9 cellular contexts compared by ENCODE assay signal in the genomic region with DNA sequence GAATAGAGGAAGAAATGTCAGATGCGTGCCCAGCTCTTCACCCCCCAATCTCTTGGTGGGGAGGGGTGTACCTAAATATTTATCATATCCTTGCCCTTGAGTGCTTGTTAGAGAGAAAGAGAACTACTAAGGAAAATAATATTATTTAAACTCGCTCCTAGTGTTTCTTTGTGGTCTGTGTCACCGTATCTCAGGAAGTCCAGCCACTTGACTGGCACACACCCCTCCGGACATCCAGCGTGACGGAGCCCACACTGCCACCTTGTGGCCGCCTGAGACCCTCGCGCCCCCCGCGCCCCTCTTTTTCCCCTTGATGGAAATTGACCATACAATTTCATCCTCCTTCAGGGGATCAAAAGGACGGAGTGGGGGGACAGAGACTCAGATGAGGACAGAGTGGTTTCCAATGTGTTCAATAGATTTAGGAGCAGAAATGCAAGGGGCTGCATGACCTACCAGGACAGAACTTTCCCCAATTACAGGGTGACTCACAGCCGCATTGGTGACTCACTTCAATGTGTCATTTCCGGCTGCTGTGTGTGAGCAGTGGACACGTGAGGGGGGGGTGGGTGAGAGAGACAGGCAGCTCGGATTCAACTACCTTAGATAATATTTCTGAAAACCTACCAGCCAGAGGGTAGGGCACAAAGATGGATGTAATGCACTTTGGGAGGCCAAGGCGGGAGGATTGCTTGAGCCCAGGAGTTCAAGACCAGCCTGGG. TPM values are rescaled to one million over a fixed set of nuclear protein-coding genes. Genes with fewer than 3 reads are reported as not detected.
DNase-seq lines count a peak whose midpoint lies in the region; ATAC-seq and TF ChIP-seq lines count a peak whose summit lies in the region.
"Had no signal": no experiment of that assay in that cellular context is flagged by ENCODE, and none has a peak within 500 bp of the region (broad histone marks: within the 10 kb centered on the region; RNA-seq: fewer than 3 reads in every experiment).

No MANE protein-coding gene starts in this region.

- peaks cover 22% of the 10 kb centered on the region; the same call in 1 of the 2 replicates for H3K4me1 ChIP-seq in IMR-90 (ENCODE audit: control insufficient read depth, insufficient read depth, low read length)

- peaks cover 36% of the 10 kb centered on the region for H4K20me1 ChIP-seq in IMR-90 (ENCODE audit: insufficient read depth, low read length)

- intact Hi-C loops in IMR-90 (cut with micrococcal nuclease) (loop anchor here (1.0 kb wide), 1 partner anchor 44 kb away; no protein-coding TSS in a partner anchor), Right ventricle myocardium superior (cut with DNase I) (loop anchor here (10.0 kb wide), 1 partner anchor 244 kb away; the partner anchor contains the start of gene ACHE)

- peaks cover 22% of the 10 kb centered on the region for H3K36me3 ChIP-seq in BJ (ENCODE audit: control insufficient read depth, insufficient read depth, low read length)
- peaks cover 29% of the 10 kb centered on the region for H3K36me3 ChIP-seq in IMR-90 (ENCODE audit: control insufficient read depth, insufficient read depth, low read length)

- ATAC-seq in GM19351 (IDR thresholded peaks at IDR 0.05; ENCODE audit: unreplicated experiment) (peak; percentile 75), IMR-90 (ENCODE audit: low read depth) (peak; percentile 44), Right ventricle myocardium superior (ENCODE audit: poor library complexity) (peak; percentile 90)

- peaks cover 8% of the 10 kb centered on the region for H3K9me1 ChIP-seq in IMR-90 (ENCODE audit: insufficient read depth, low read length)

- H3K27me3 ChIP-seq in BJ (ENCODE audit: control insufficient read depth, insufficient read depth, low read length) (no peaks in the 10 kb centered on the region), IMR-90 (ENCODE audit: control insufficient read depth, insufficient read depth, low read length) (no peaks in the 10 kb centered on the region)

- H2AFZ ChIP-seq in IMR-90 (replicated peaks; ENCODE audit: low read length, poor library complexity): no peak overlapping the region

- peaks cover 8 to 25% of the 10 kb centered on the region in 2 experiments; a peak in 3 of 4 replicates for H3K79me1 ChIP-seq in IMR-90 (ENCODE audit: low read depth in 1 of 2, low read length in 2 of 2)

- peaks cover 67% of the 10 kb centered on the region for H3K27me3 Mint-ChIP-seq in activated naive CD4-positive, alpha-beta T cell treated with anti-CD3 and anti-CD28 coated beads, Interleukin-2, amount 10 ng/mL, durations not matched to agents 7 days and 5 days

- peak overlapping the region; percentile 88 for H2BK5ac ChIP-seq in IMR-90 (ENCODE audit: low read depth, low read length, poor library complexity, severe bottlenecking)

- H3K27ac Mint-ChIP-seq in activated naive CD4-positive, alpha-beta T cell treated with anti-CD3 and anti-CD28 coated beads, Interleukin-2, amount 10 ng/mL, durations not matched to agents 7 days and 5 days: peak overlapping the region; percentile 4

- H3K36me3 Mint-ChIP-seq in activated naive CD4-positive, alpha-beta T cell treated with anti-CD3 and anti-CD28 coated beads, Interleukin-2, amount 10 ng/mL, durations not matched to agents 7 days and 5 days: no peaks in the 10 kb centered on the region

- H3K9ac ChIP-seq in IMR-90 (ENCODE audit: low read depth, low read length): peak overlapping the region; percentile 21; the same call in 1 of the 2 replicates

- BruUV-seq in IMR-90 (replicated peaks; lab: Mats Ljungman, UMichigan): no TSS peak

- CTCF ChIA-PET in BJ (lab: Yijun Ruan, JAX) (interaction anchor here (0.6 to 10.4 kb wide), 15 partner anchors 9 to 144 kb away, joined by 3 to 158 read pairs (median 5); partner anchors contain the start of genes PLOD3, SERPINE1 and ZNHIT1), IMR-90 (lab: Yijun Ruan, JAX) (interaction anchor here (0.5 to 1.0 kb wide), 2 partner anchors 54 to 272 kb away, joined by 4 read pairs; no protein-coding TSS in a partner anchor)
- CTCF ChIA-PET in activated naive CD4-positive, alpha-beta T cell treated with anti-CD3 and anti-CD28 coated beads, Interleukin-2, amount 10 ng/mL, durations not matched to agents 7 days and 5 days (lab: Charles Lee): interaction anchor here (0.7 to 10.5 kb wide), 7 partner anchors 9 to 55 kb away, joined by 3 to 150 read pairs (median 5); no protein-coding TSS in a partner anchor

- H3K23ac ChIP-seq in IMR-90 (ENCODE audit: low read depth, low read length): peak overlapping the region; percentile 72; the same call in 1 of the 2 replicates

- peak overlapping the region; percentile 77 to 81 for H4K8ac ChIP-seq in IMR-90 (ENCODE audit: low read depth in 2 of 2, low read length in 2 of 2)

- peak overlapping the region; percentile 92 for H2BK120ac ChIP-seq in IMR-90 (ENCODE audit: low read depth, low read length)

- H3K4ac ChIP-seq in IMR-90 (ENCODE audit: low read depth, low read length): peak overlapping the region; percentile 89

- H3K14ac ChIP-seq in IMR-90 (replicated peaks; ENCODE audit: low read depth, low read length): peak overlapping the region; percentile 89; the same call in 1 of the 2 replicates

- dilution Hi-C loops in IMR-90 (cut with HindIII; ENCODE audit: low sequenced_read_pairs, unreplicated experiment): no loop called here

- POLR2A ChIA-PET in BJ (lab: Charles Lee) (no interaction called here), IMR-90 (lab: Charles Lee; ENCODE audit: unreplicated experiment) (no interaction called here)

- H3K9me3 ChIP-seq in IMR-90 (ENCODE audit: control insufficient read depth, insufficient read depth, low read length): no peaks in the 10 kb centered on the region

- TF ChIP-seq POLR2A in IMR-90 (IDR thresholded peaks at IDR 0.05; ENCODE audit: low read depth, low read length): peak; percentile 77

- TF ChIP-seq RAD21 in IMR-90 (IDR thresholded peaks at IDR 0.05; ENCODE audit: low read length): peak; percentile 39; the same call in 1 of the 2 replicates

- H2AK5ac ChIP-seq in IMR-90 (ENCODE audit: low read depth, low read length): peak overlapping the region; percentile 90

- WGBS in IMR-90 (ENCODE audit: extremely low coverage in 2 of 2, insufficient read length in 1 of 2), 2 experiments: no CpG with 5 or more reads among the region's 17 CpGs

- H2BK20ac ChIP-seq in IMR-90 (ENCODE audit: low read depth, low read length): peak overlapping the region; percentile 86; the same call in 1 of the 2 replicates

- H3K4me3 ChIP-seq in BJ (ENCODE audit: low read depth, low read length): no peak overlapping the region
- no peak overlapping the region for H3K4me3 ChIP-seq in IMR-90 (ENCODE audit: insufficient read depth, low read depth, low read length)

- peak overlapping the region; percentile 76 for H3K56ac ChIP-seq in IMR-90 (ENCODE audit: extremely low read depth, insufficient read depth, low read length)

- peak overlapping the region; percentile 70 for H3K27ac ChIP-seq in IMR-90 (ENCODE audit: insufficient read depth, low read length)

- H3K9me3 Mint-ChIP-seq in activated naive CD4-positive, alpha-beta T cell treated with anti-CD3 and anti-CD28 coated beads, Interleukin-2, amount 10 ng/mL, durations not matched to agents 7 days and 5 days: no peaks in the 10 kb centered on the region

- peak overlapping the region; percentile 64; the same call in 1 of the 3 replicates for H2BK15ac ChIP-seq in IMR-90 (ENCODE audit: low read depth, low read length)

- TF ChIP-seq CTCF in BJ (IDR thresholded peaks at IDR 0.05; ENCODE audit: insufficient read depth, low read depth, low read length) (peak; percentile 86), IMR-90 (conservative IDR thresholded peaks at IDR 0.05; ENCODE audit: low read depth, low read length) (peak; percentile 60)

- DNase-seq in BJ (ENCODE audit: low read depth) (peak; percentile 83), IMR-90 (peak; percentile 98), SK-MEL-5 (ENCODE audit: low read depth, low spot score) (peak; percentile 99), Right ventricle myocardium superior (peak; percentile 73), renal cortical epithelial cell (ENCODE audit: low read depth) (peak; percentile 96), DMS114 treated with DMSO at 0.1 percent for 48 hours (lab: John Stamatoyannopoulos, UW; ENCODE audit: unreplicated experiment) (no peak)
- DNase-seq in activated naive CD4-positive, alpha-beta T cell treated with anti-CD3 and anti-CD28 coated beads, Interleukin-2, amount 10 ng/mL, durations not matched to agents 7 days and 5 days: peak; percentile 84

- peak overlapping the region; percentile 88 for H2AK9ac ChIP-seq in IMR-90 (replicated peaks; ENCODE audit: low read depth, low read length, poor library complexity)

- peak overlapping the region; percentile 3; the same call in 1 of the 2 replicates for H3K18ac ChIP-seq in IMR-90 (ENCODE audit: low read depth, low read length)

- in situ Hi-C loops in IMR-90 (cut with MboI; ENCODE audit: low sequenced_read_pairs) (loop anchor here (5.0 kb wide), 1 partner anchor 46 kb away; no protein-coding TSS in a partner anchor), SK-MEL-5 (cut with HindIII; ENCODE audit: low pct_unique_long_range_greater_than_20kb, low sequenced_read_pairs) (no loop called here)

- H4K91ac ChIP-seq in IMR-90 (ENCODE audit: insufficient read depth, low read depth, low read length): peak overlapping the region; percentile 69

- H4K5ac ChIP-seq in IMR-90 (ENCODE audit: low read depth, low read length): peak overlapping the region; percentile 28; the same call in 1 of the 2 replicates

- H3K4me2 ChIP-seq in IMR-90 (ENCODE audit: low read depth, low read length): peak overlapping the region; percentile 38; the same call in 1 of the 2 replicates

- no peak overlapping the region for H3K4me3 Mint-ChIP-seq in activated naive CD4-positive, alpha-beta T cell treated with anti-CD3 and anti-CD28 coated beads, Interleukin-2, amount 10 ng/mL, durations not matched to agents 7 days and 5 days

- peaks cover 38% of the 10 kb centered on the region for H3K4me1 Mint-ChIP-seq in activated naive CD4-positive, alpha-beta T cell treated with anti-CD3 and anti-CD28 coated beads, Interleukin-2, amount 10 ng/mL, durations not matched to agents 7 days and 5 days

RNA-seq across cellular contexts. Expression of gene SERPINE1, which starts 11.4 kb away (rescaled TPM):
- polyA plus RNA-seq in BJ (2011; rRNA removed): 1,118 and 1,433 TPM in 2 replicates
- 651 and 1,176 TPM in 2 replicates for polyA minus RNA-seq in BJ (2011; rRNA and poly(A)+ RNA removed)
- total RNA-seq in IMR-90 (2012; rRNA removed): 1,441 and 1,485 TPM in 2 replicates
- polyA plus RNA-seq in IMR-90 (2012; rRNA removed): 2,783 and 2,870 TPM in 2 replicates
- polyA plus RNA-seq in IMR-90 (2012; cell fraction: cytosol; rRNA removed): 1,325 and 1,597 TPM in 2 replicates
- 924 and 1,074 TPM in 2 replicates for polyA plus RNA-seq in IMR-90 (2012; cell fraction: nucleus; rRNA removed; ENCODE audit: low replicate concordance)
- total RNA-seq in SK-MEL-5 (2014; rRNA removed; shearing (Covaris generic)): 0.27 TPM in 1 of 2 replicates, not detected in the other
- 0.42 and 0.47 TPM in 2 replicates for polyA plus RNA-seq in SK-MEL-5 (2015; cell fraction: cytosol; rRNA removed)
- polyA plus RNA-seq in SK-MEL-5 (2015; cell fraction: nucleus; rRNA removed): 0.36 TPM in 1 of 2 replicates, not detected in the other
- total RNA-seq in Right ventricle myocardium superior: 1.6 TPM
- 860 and 1,733 TPM in 2 replicates for total RNA-seq in renal cortical epithelial cell

RNA-seq across cellular contexts. Expression of gene AP1S1, which starts 16.0 kb away (rescaled TPM):
- polyA plus RNA-seq in BJ (2011; rRNA removed) (186 and 270 TPM in 2 replicates), IMR-90 (2012; rRNA removed) (178 and 187 TPM in 2 replicates)
- polyA minus RNA-seq in BJ (2011; rRNA and poly(A)+ RNA removed): 30.8 and 56.0 TPM in 2 replicates
- total RNA-seq in IMR-90 (2012; rRNA removed) (233 and 295 TPM in 2 replicates), Right ventricle myocardium superior (14.1 TPM), renal cortical epithelial cell (137 and 326 TPM in 2 replicates)
- polyA plus RNA-seq in IMR-90 (2012; cell fraction: cytosol; rRNA removed): 282 and 325 TPM in 2 replicates
- 110 and 121 TPM in 2 replicates for polyA plus RNA-seq in IMR-90 (2012; cell fraction: nucleus; rRNA removed; ENCODE audit: low replicate concordance)
- 329 and 367 TPM in 2 replicates for total RNA-seq in SK-MEL-5 (2014; rRNA removed; shearing (Covaris generic))
- 221 and 277 TPM in 2 replicates for polyA plus RNA-seq in SK-MEL-5 (2015; cell fraction: cytosol; rRNA removed)
- 105 and 125 TPM in 2 replicates for polyA plus RNA-seq in SK-MEL-5 (2015; cell fraction: nucleus; rRNA removed)

RNA-seq across cellular contexts. Expression of gene VGF, which starts 27.1 kb away (rescaled TPM):
- 0.04 TPM in 1 of 2 replicates, not detected in the other for polyA plus RNA-seq in BJ (2011; rRNA removed)
- not detected in 2 replicates for polyA minus RNA-seq in BJ (2011; rRNA and poly(A)+ RNA removed)
- 0.18 and 0.28 TPM in 2 replicates for total RNA-seq in IMR-90 (2012; rRNA removed)
- polyA plus RNA-seq in IMR-90 (2012; rRNA removed): 0.50 and 0.59 TPM in 2 replicates
- 0.64 and 0.82 TPM in 2 replicates for polyA plus RNA-seq in IMR-90 (2012; cell fraction: cytosol; rRNA removed)
- polyA plus RNA-seq in IMR-90 (2012; cell fraction: nucleus; rRNA removed; ENCODE audit: low replicate concordance): 0.36 and 0.83 TPM in 2 replicates
- total RNA-seq in SK-MEL-5 (2014; rRNA removed; shearing (Covaris generic)): 848 and 983 TPM in 2 replicates
- polyA plus RNA-seq in SK-MEL-5 (2015; cell fraction: cytosol; rRNA removed): 5,294 and 5,718 TPM in 2 replicates
- polyA plus RNA-seq in SK-MEL-5 (2015; cell fraction: nucleus; rRNA removed): 511 and 943 TPM in 2 replicates
- total RNA-seq in Right ventricle myocardium superior: not detected
- 0.05 and 1.2 TPM in 2 replicates for total RNA-seq in renal cortical epithelial cell

RNA-seq across cellular contexts. Expression of gene NAT16, which starts 41.8 kb away (rescaled TPM):
- polyA plus RNA-seq in BJ (2011; rRNA removed) (0.02 TPM in 1 of 2 replicates, not detected in the other), IMR-90 (2012; rRNA removed) (0.03 and 0.05 TPM in 2 replicates)
- polyA minus RNA-seq in BJ (2011; rRNA and poly(A)+ RNA removed): not detected in 2 replicates
- total RNA-seq in IMR-90 (2012; rRNA removed) (not detected in 2 replicates), Right ventricle myocardium superior (not detected), renal cortical epithelial cell (not detected in 2 replicates)
- 0.02 and 0.04 TPM in 2 replicates for polyA plus RNA-seq in IMR-90 (2012; cell fraction: cytosol; rRNA removed)
- 0.25 and 0.53 TPM in 2 replicates for polyA plus RNA-seq in IMR-90 (2012; cell fraction: nucleus; rRNA removed; ENCODE audit: low replicate concordance)
- total RNA-seq in SK-MEL-5 (2014; rRNA removed; shearing (Covaris generic)): 1.5 and 3.9 TPM in 2 replicates
- polyA plus RNA-seq in SK-MEL-5 (2015; cell fraction: cytosol; rRNA removed): 28.7 and 33.0 TPM in 2 replicates
- 57.6 and 61.1 TPM in 2 replicates for polyA plus RNA-seq in SK-MEL-5 (2015; cell fraction: nucleus; rRNA removed)
- total RNA-seq: T-helper 2 cell treated with Interferon-gamma antibody and Interleukin-4, amounts not matched to agents 100 ng/mL and 5 ng/mL, for 36 hours had no signal

RNA-seq across cellular contexts. Expression of gene TRIM56, which starts 53.0 kb away (rescaled TPM):
- polyA plus RNA-seq in BJ (2011; rRNA removed) (3.2 and 4.9 TPM in 2 replicates), IMR-90 (2012; rRNA removed) (4.7 and 5.9 TPM in 2 replicates)
- polyA minus RNA-seq in BJ (2011; rRNA and poly(A)+ RNA removed): 6.1 and 9.2 TPM in 2 replicates
- total RNA-seq in IMR-90 (2012; rRNA removed) (3.9 and 4.4 TPM in 2 replicates), Right ventricle myocardium superior (16.7 TPM), renal cortical epithelial cell (18.6 and 43.8 TPM in 2 replicates)
- polyA plus RNA-seq in IMR-90 (2012; cell fraction: cytosol; rRNA removed): 2.7 and 2.9 TPM in 2 replicates
- polyA plus RNA-seq in IMR-90 (2012; cell fraction: nucleus; rRNA removed; ENCODE audit: low replicate concordance): 10.6 and 11.6 TPM in 2 replicates
- 6.9 and 7.5 TPM in 2 replicates for total RNA-seq in SK-MEL-5 (2014; rRNA removed; shearing (Covaris generic))
- 14.4 and 18.2 TPM in 2 replicates for polyA plus RNA-seq in SK-MEL-5 (2015; cell fraction: cytosol; rRNA removed)
- polyA plus RNA-seq in SK-MEL-5 (2015; cell fraction: nucleus; rRNA removed): 17.5 and 20.6 TPM in 2 replicates

Comparison
In these comparisons a context has a peak if more than half of its experiments do, and no peak if none do; other contexts are left out.
1. RNA of gene SERPINE1, which starts 11.4 kb away (total RNA-seq): 1,441 to 1,485 TPM in IMR-90 and 860 to 1,733 TPM in renal cortical epithelial cell; 1.6 TPM in Right ventricle myocardium superior (single experiment) and 0.27 TPM in SK-MEL-5; every median in the first group is over 100 times any median in the second.
2. RNA of gene VGF, which starts 27.1 kb away (total RNA-seq): 848 to 983 TPM in SK-MEL-5; 0.18 to 0.28 TPM in IMR-90, 0.05 to 1.2 TPM in renal cortical epithelial cell and not detected in Right ventricle myocardium superior (single experiment); every median in the first group is over 100 times any median in the second.
3. Peak in every context shown above with its lines, with median percentiles within 50 percentile points of each other: ATAC-seq.